1 cellular context compared by ENCODE assay signal in the genomic region with DNA sequence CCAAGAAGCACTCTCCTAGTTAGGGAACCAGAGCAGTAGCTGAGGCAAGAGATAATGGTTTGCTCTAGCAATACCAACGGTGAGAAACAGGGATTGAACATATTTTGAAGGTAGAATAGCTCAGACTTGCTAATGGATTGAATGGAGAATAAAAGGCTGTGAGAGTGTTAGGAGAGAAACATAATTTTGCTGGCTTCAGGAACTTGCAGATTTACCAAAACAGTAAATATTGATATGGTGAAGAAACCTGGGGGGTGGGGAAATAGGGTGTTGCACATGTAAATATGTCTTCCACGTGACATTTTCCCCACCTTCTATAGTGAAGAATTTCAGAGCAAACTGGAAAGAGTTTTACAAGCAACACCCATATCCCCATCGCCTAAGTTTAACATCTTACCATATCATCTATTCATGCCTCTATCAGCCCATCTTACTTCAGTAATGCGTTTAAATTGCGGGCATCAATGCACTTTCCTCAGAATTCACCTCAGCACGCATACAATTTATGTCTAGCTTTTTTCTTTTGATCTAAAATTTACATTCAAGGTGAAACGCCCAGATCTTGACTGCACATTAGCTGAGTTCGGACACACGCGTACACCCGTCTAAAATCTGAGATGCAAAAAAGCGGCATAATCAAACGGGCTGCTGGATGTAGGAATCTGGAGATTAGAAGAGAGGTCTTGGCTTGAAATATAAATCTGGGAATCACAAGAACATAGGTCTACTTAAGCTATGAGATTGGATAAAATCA.
TF ChIP-seq lines count a peak whose summit lies in the region.

No MANE protein-coding gene starts in this region.

TF ChIP-seq in K562, 482 proteins besides CTCF, POLR2A, EP300 and RAD21 (continues in another document):
- TF ChIP-seq C11orf30 (IDR thresholded peaks at IDR 0.05; ENCODE audit: low read depth) (no peak), L3MBTL2 (IDR thresholded peaks at IDR 0.05) (0 out of 2 replicates have a peak, but pooled peaks have one; percentile 29), CBFA2T2 (conservative IDR thresholded peaks at IDR 0.05) (no peak), PHF21A (IDR thresholded peaks at IDR 0.05; ENCODE audit: borderline replicate concordance, low read depth) (no peak), MCM7 (IDR thresholded peaks at IDR 0.05) (no peak), ZNF445 (CRISPR knock-in tag; IDR thresholded peaks at IDR 0.05; ENCODE audit: low read depth) (no peak), FOXK2 (conservative IDR thresholded peaks at IDR 0.05 in 1 of 2, IDR thresholded peaks at IDR 0.05 in 1 of 2; ENCODE audit: low read depth in 2 of 2) (peak; percentile 34 to 58; a peak in 1 of 4 replicates), MYBL2 (IDR thresholded peaks at IDR 0.05; ENCODE audit: low read depth) (no peak), MYBL2 (CRISPR knock-in tag; IDR thresholded peaks at IDR 0.05; ENCODE audit: borderline replicate concordance) (no peak), MXD1 (CRISPR knock-in tag; IDR thresholded peaks at IDR 0.05; ENCODE audit: borderline replicate concordance, poor library complexity, severe bottlenecking) (no peak), ZNF586 (CRISPR knock-in tag; conservative IDR thresholded peaks at IDR 0.05) (no peak), RBM14 (IDR thresholded peaks at IDR 0.05; ENCODE audit: borderline replicate concordance, insufficient read depth, low read depth, low read length) (no peak), MYC (IDR thresholded peaks at IDR 0.05; ENCODE audit: low read depth, low read length) (0 out of 2 replicates have a peak, but pooled peaks have one; percentile 4), MYC (CRISPR knock-in tag; IDR thresholded peaks at IDR 0.05; ENCODE audit: borderline replicate concordance, low read depth) (no peak), SRSF7 (optimal IDR thresholded peaks at IDR 0.05; ENCODE audit: low read depth, low read length) (no peak), FOXK1 (CRISPR knock-in tag; IDR thresholded peaks at IDR 0.05; ENCODE audit: borderline replicate concordance) (no peak), SOX6 (IDR thresholded peaks at IDR 0.05) (no peak), BHLHE40 (IDR thresholded peaks at IDR 0.05; ENCODE audit: low read length) (no peak), SMAD1 (IDR thresholded peaks at IDR 0.05; ENCODE audit: low read depth, low read length, partially characterized antibody) (no peak), SMARCA4 (IDR thresholded peaks at IDR 0.05) (0 out of 2 replicates have a peak, but pooled peaks have one; percentile 11), TBL1XR1 (IDR thresholded peaks at IDR 0.05; ENCODE audit: low read length in 2 of 2) (peak in 1 of 2 experiments; percentile 23; a peak in 1 of 4 replicates), RB1 (IDR thresholded peaks at IDR 0.05; ENCODE audit: low read depth) (no peak), MEF2A (IDR thresholded peaks at IDR 0.05; ENCODE audit: control insufficient read depth, low read depth, low read length) (no peak), ZMIZ1 (IDR thresholded peaks at IDR 0.05; ENCODE audit: low read depth in 2 of 2, low read length in 2 of 2) (no peak), MTA3 (IDR thresholded peaks at IDR 0.05; ENCODE audit: borderline replicate concordance) (no peak), KDM4B (IDR thresholded peaks at IDR 0.05; ENCODE audit: borderline replicate concordance in 2 of 2, low read depth in 1 of 2) (no peak), PHF8 (IDR thresholded peaks at IDR 0.05; ENCODE audit: borderline replicate concordance, low read length) (no peak), KAT8 (IDR thresholded peaks at IDR 0.05; ENCODE audit: low read depth) (no peak), TCF3 (CRISPR knock-in tag; IDR thresholded peaks at IDR 0.05) (no peak), RUNX1 (IDR thresholded peaks at IDR 0.05; ENCODE audit: low read depth) (no peak), PKNOX1 (IDR thresholded peaks at IDR 0.05) (no peak), ZNF354B (CRISPR knock-in tag; IDR thresholded peaks at IDR 0.05) (no peak), NR2C1 (IDR thresholded peaks at IDR 0.05) (no peak), NR2C1 (tag; IDR thresholded peaks at IDR 0.05) (no peak), ZNF23 (CRISPR knock-in tag; IDR thresholded peaks at IDR 0.05) (no peak), FOXM1 (IDR thresholded peaks at IDR 0.05; ENCODE audit: low read depth) (no peak), FOXM1 (CRISPR knock-in tag; IDR thresholded peaks at IDR 0.05; ENCODE audit: low read depth) (no peak), RAD51 (IDR thresholded peaks at IDR 0.05; ENCODE audit: borderline replicate concordance, low read depth) (peak; percentile 28; the same call in 1 of the 2 replicates), DEAF1 (CRISPR knock-in tag; IDR thresholded peaks at IDR 0.05) (no peak), ZNF740 (CRISPR knock-in tag; IDR thresholded peaks at IDR 0.05) (no peak), ZNF740 (tag; IDR thresholded peaks at IDR 0.05) (no peak), DNMT1 (IDR thresholded peaks at IDR 0.05) (no peak), ZNF134 (CRISPR knock-in tag; conservative IDR thresholded peaks at IDR 0.05) (no peak)
- TF ChIP-seq, protein P1, sequence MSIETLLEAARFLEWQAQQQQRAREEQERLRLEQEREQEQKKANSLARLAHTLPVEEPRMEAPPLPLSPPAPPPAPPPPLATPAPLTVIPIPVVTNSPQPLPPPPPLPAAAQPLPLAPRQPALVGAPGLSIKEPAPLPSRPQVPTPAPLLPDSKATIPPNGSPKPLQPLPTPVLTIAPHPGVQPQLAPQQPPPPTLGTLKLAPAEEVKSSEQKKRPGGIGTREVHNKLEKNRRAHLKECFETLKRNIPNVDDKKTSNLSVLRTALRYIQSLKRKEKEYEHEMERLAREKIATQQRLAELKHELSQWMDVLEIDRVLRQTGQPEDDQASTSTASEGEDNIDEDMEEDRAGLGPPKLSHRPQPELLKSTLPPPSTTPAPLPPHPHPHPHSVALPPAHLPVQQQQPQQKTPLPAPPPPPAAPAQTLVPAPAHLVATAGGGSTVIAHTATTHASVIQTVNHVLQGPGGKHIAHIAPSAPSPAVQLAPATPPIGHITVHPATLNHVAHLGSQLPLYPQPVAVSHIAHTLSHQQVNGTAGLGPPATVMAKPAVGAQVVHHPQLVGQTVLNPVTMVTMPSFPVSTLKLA (conservative IDR thresholded peaks at IDR 0.05): peak; percentile 34 to 45; a peak in 2 of 4 replicates
- TF ChIP-seq, protein P2, sequence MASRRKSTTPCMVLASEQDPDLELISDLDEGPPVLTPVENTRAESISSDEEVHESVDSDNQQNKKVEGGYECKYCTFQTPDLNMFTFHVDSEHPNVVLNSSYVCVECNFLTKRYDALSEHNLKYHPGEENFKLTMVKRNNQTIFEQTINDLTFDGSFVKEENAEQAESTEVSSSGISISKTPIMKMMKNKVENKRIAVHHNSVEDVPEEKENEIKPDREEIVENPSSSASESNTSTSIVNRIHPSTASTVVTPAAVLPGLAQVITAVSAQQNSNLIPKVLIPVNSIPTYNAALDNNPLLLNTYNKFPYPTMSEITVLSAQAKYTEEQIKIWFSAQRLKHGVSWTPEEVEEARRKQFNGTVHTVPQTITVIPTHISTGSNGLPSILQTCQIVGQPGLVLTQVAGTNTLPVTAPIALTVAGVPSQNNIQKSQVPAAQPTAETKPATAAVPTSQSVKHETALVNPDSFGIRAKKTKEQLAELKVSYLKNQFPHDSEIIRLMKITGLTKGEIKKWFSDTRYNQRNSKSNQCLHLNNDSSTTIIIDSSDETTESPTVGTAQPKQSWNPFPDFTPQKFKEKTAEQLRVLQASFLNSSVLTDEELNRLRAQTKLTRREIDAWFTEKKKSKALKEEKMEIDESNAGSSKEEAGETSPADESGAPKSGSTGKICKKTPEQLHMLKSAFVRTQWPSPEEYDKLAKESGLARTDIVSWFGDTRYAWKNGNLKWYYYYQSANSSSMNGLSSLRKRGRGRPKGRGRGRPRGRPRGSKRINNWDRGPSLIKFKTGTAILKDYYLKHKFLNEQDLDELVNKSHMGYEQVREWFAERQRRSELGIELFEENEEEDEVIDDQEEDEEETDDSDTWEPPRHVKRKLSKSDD (conservative IDR thresholded peaks at IDR 0.05; ENCODE audit: low read length): no peak
- TF ChIP-seq, protein P3, sequence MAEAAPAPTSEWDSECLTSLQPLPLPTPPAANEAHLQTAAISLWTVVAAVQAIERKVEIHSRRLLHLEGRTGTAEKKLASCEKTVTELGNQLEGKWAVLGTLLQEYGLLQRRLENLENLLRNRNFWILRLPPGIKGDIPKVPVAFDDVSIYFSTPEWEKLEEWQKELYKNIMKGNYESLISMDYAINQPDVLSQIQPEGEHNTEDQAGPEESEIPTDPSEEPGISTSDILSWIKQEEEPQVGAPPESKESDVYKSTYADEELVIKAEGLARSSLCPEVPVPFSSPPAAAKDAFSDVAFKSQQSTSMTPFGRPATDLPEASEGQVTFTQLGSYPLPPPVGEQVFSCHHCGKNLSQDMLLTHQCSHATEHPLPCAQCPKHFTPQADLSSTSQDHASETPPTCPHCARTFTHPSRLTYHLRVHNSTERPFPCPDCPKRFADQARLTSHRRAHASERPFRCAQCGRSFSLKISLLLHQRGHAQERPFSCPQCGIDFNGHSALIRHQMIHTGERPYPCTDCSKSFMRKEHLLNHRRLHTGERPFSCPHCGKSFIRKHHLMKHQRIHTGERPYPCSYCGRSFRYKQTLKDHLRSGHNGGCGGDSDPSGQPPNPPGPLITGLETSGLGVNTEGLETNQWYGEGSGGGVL (CRISPR knock-in tag; IDR thresholded peaks at IDR 0.05): no peak
- TF ChIP-seq, protein P4, sequence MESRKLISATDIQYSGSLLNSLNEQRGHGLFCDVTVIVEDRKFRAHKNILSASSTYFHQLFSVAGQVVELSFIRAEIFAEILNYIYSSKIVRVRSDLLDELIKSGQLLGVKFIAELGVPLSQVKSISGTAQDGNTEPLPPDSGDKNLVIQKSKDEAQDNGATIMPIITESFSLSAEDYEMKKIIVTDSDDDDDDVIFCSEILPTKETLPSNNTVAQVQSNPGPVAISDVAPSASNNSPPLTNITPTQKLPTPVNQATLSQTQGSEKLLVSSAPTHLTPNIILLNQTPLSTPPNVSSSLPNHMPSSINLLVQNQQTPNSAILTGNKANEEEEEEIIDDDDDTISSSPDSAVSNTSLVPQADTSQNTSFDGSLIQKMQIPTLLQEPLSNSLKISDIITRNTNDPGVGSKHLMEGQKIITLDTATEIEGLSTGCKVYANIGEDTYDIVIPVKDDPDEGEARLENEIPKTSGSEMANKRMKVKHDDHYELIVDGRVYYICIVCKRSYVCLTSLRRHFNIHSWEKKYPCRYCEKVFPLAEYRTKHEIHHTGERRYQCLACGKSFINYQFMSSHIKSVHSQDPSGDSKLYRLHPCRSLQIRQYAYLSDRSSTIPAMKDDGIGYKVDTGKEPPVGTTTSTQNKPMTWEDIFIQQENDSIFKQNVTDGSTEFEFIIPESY (CRISPR knock-in tag; IDR thresholded peaks at IDR 0.05): no peak
- TF ChIP-seq, protein P5, sequence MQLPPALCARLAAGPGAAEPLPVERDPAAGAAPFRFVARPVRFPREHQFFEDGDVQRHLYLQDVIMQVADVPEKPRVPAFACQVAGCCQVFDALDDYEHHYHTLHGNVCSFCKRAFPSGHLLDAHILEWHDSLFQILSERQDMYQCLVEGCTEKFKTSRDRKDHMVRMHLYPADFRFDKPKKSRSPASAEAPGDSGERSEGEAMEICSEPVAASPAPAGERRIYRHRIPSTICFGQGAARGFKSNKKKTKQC (CRISPR knock-in tag; IDR thresholded peaks at IDR 0.05): no peak
